8 cellular contexts compared by ENCODE assay signal in the genomic region with DNA sequence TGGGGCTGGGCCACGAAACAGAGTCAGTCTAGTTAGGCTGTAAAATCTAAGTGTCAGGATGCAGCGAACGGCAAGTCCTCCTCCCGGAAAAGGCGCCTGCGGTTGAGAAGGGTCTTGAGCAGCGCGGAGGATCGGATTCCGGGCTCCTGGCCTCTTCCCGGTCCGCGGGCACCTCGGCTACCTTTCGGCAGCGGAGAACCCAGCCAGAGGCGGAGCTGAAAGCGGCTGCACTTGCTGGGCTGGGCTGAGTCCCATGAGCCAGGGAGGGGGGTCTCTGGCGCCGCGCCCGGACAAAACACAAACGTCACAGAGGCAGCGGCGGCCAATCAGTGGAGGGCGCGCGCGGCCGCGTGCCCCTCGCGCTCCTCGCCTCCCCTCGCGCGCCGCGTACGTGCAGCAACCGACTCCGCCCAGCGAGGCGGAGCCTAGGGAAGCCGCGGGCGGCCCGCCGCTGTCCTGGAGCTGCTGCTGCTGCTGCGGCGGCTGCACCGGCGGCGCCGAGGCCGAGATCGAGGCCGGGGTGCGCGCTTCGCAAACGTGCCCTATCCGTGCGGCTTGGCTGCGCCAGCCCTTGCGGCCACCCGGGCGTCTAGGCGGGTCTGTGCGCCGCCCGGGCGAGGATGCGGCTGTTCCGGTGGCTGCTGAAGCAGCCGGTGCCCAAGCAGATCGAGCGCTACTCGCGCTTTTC. TPM values are rescaled to one million over a fixed set of nuclear protein-coding genes. Genes with fewer than 3 reads are reported as not detected.
DNase-seq lines count a peak whose midpoint lies in the region; ATAC-seq and TF ChIP-seq lines count a peak whose summit lies in the region.

TSS of gene PDK3 (plus strand) at position 451 of the 688 bp plus-strand sequence. CDS start at position 621, 170 bp downstream.

- H3K27ac Mint-ChIP-seq in activated T-helper 17 cell treated with anti-CD3 and anti-CD28 coated beads, Interleukin-2, amount 50 U/mL, for 72 hours: peak within 1 kb of the TSS; percentile 89
- H3K27ac Mint-ChIP-seq in nephron: peak within 1 kb of the TSS; percentile 73 to 95 (median 90)

- H3K27ac ChIP-seq in RWPE1: peak within 1 kb of the TSS; percentile 54

- H3K36me3 Mint-ChIP-seq in activated T-helper 17 cell treated with anti-CD3 and anti-CD28 coated beads, Interleukin-2, amount 50 U/mL, for 72 hours (ENCODE audit: low read depth): peaks cover 34% of the 10 kb centered on the region
- no peaks in the 10 kb centered on the region for H3K36me3 Mint-ChIP-seq in nephron (ENCODE audit: low read depth)

- H3K4me3 ChIP-seq in LNCaP clone FGC (ENCODE audit: low read depth, low read length): peak within 1 kb of the TSS; percentile 69

- peaks cover 6% of the 10 kb centered on the region for H3K4me1 Mint-ChIP-seq in activated T-helper 17 cell treated with anti-CD3 and anti-CD28 coated beads, Interleukin-2, amount 50 U/mL, for 72 hours
- H3K4me1 Mint-ChIP-seq in nephron: peaks cover 23% of the 10 kb centered on the region

- ATAC-seq in activated T-helper 17 cell treated with anti-CD3 and anti-CD28 coated beads, Interleukin-2, amount 50 U/mL, for 72 hours (replicated peaks): peak; percentile 97
- ATAC-seq in stimulated activated naive CD8-positive, alpha-beta T cell treated with anti-CD3 and anti-CD28 coated beads, Interleukin-15, Interleukin-2, amounts not matched to agents 100 U/mL and 50 U/mL, for 24 hours: peak; percentile 97

- CTCF ChIA-PET in RWPE1 (lab: Yijun Ruan, JAX): interaction anchor here (0.6 to 1.1 kb wide), 2 partner anchors 39 to 69 kb away, joined by 3 to 7 read pairs; no protein-coding TSS in a partner anchor

- POLR2A ChIA-PET in RWPE1 (lab: Yijun Ruan, JAX; ENCODE audit: low non-redundant PET): interaction anchor here (0.6 to 1.0 kb wide), 2 partner anchors 21 to 66 kb away, joined by 3 to 4 read pairs; no protein-coding TSS in a partner anchor

- H3K9me3 Mint-ChIP-seq in activated T-helper 17 cell treated with anti-CD3 and anti-CD28 coated beads, Interleukin-2, amount 50 U/mL, for 72 hours: no peaks in the 10 kb centered on the region
- no peaks in the 10 kb centered on the region for H3K9me3 Mint-ChIP-seq in nephron

- TF ChIP-seq CTCF in LNCaP clone FGC (IDR thresholded peaks at IDR 0.05; ENCODE audit: control insufficient read depth, extremely low read depth, insufficient read depth) (no peak), RWPE1 (conservative IDR thresholded peaks at IDR 0.05; ENCODE audit: low read depth) (no peak), nephron (IDR thresholded peaks at IDR 0.05; ENCODE audit: unreplicated experiment in 3 of 3) (no peak)

- H3K4me3 Mint-ChIP-seq in activated T-helper 17 cell treated with anti-CD3 and anti-CD28 coated beads, Interleukin-2, amount 50 U/mL, for 72 hours: peak within 1 kb of the TSS; percentile 96
- H3K4me3 Mint-ChIP-seq in nephron: peak within 1 kb of the TSS; percentile 90 to 91 (median 91)

- DNase-seq in EH (ENCODE audit: low read depth): peak; percentile 80
- DNase-seq in H4 (ENCODE audit: low spot score): peak; percentile 82
- peak; percentile 63 for DNase-seq in LNCaP clone FGC (ENCODE audit: low read depth)
- peak; percentile 72 for DNase-seq in RWPE1 (ENCODE audit: low spot score)
- DNase-seq in fibroblast of peridontal ligament (ENCODE audit: extremely low read depth): peak; percentile 64
- DNase-seq in stimulated activated naive CD8-positive, alpha-beta T cell treated with anti-CD3 and anti-CD28 coated beads, Interleukin-15, Interleukin-2, amounts not matched to agents 100 U/mL and 50 U/mL, for 24 hours: peak; percentile 83

- H3K27me3 Mint-ChIP-seq in activated T-helper 17 cell treated with anti-CD3 and anti-CD28 coated beads, Interleukin-2, amount 50 U/mL, for 72 hours: no peaks in the 10 kb centered on the region
- no peaks in the 10 kb centered on the region for H3K27me3 Mint-ChIP-seq in nephron (ENCODE audit: low read depth)

RNA-seq across cellular contexts. Expression of gene PDK3, which starts in this region (rescaled TPM):
- total RNA-seq in H4 (2014; rRNA removed; shearing (Covaris generic)): 20.5 and 27.9 TPM in 2 replicates
- 10 to 100 TPM; 45.1 to 82.3 TPM for total RNA-seq in activated T-helper 17 cell treated with anti-CD3 and anti-CD28 coated beads, Interleukin-2, amount 50 U/mL, for 72 hours

Comparison
In these comparisons a context has a peak if more than half of its experiments do, and no peak if none do; other contexts are left out.
1. Peak in every context shown above with its lines: DNase-seq, ATAC-seq, H3K4me3 ChIP-seq and H3K27ac ChIP-seq.